Comparison of ENCODE assay signal across 19 cellular contexts in the genomic region with DNA sequence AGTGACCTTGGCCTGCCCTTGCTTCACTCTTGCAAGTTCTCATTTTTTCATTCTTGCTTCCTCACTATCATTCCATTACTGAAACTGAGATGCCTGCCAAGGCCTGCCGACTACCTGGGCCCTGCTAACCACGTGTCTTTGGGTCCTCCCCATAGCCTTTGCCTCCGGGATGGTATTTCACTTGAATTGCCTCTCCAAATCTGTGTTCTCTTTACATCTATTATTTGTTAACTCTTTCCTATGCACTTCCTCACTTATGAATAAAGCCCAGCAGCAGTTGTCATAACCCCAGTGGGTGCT.
"Had no signal": no experiment of that assay in that cellular context is flagged by ENCODE, and none has a peak within 500 bp of the region (broad histone marks: within the 10 kb centered on the region; RNA-seq: fewer than 3 reads in every experiment).

No MANE protein-coding gene starts in this region.

- H3K4me1 Mint-ChIP-seq: activated naive CD4-positive, alpha-beta T cell treated with anti-CD3 and anti-CD28 coated beads, Interleukin-2, amount 50 U/mL, for 24 hours; activated naive CD8-positive, alpha-beta T cell treated with anti-CD3 and anti-CD28 coated beads, Interleukin-2, amount 50 U/mL, for 24 hours; central memory CD8-positive, alpha-beta T cell; WTC11 had no signal

- H3K36me3 ChIP-seq: SJCRH30 had no signal

- H3K27ac ChIP-seq: SJCRH30 had no signal

- ATAC-seq: activated CD8-positive, alpha-beta T cell treated with anti-CD3 and anti-CD28 coated beads, Interleukin-2, amount 10 ng/mL, durations not matched to agents 7 days and 5 days; activated naive CD8-positive, alpha-beta T cell treated with anti-CD3 and anti-CD28 coated beads, Interleukin-2, amount 50 U/mL, for 24 hours; WTC11 had no signal

- H3K4me2 ChIP-seq: SK-N-SH had no signal

- H3K9me3 ChIP-seq: SJCRH30, SK-N-SH had no signal

- DNase-seq: activated CD4-positive, alpha-beta T cell treated with anti-CD3 and anti-CD28 coated beads for 48 hours; activated CD4-positive, alpha-beta T cell treated with anti-CD3 and anti-CD28 coated beads, Interleukin-2, amount 50 U/mL, for 4 hours; activated CD4-positive, CD25-positive, alpha-beta regulatory T cell treated with anti-CD3 and anti-CD28 coated beads, Interleukin-2, amount 50 U/mL, for 72 hours; activated CD8-positive, alpha-beta memory T cell treated with anti-CD3 and anti-CD28 coated beads, Interleukin-2, amount 50 U/mL, for 48 hours; activated CD8-positive, alpha-beta T cell treated with anti-CD3 and anti-CD28 coated beads, Interleukin-2, amount 10 ng/mL, durations not matched to agents 7 days and 5 days; activated naive CD4-positive, alpha-beta T cell; activated naive CD8-positive, alpha-beta T cell treated with anti-CD3 and anti-CD28 coated beads, Interleukin-2, amount 50 U/mL, for 24 hours; activated T-cell treated with anti-CD3 and anti-CD28 coated beads, Interleukin-2, amount 50 U/mL, for 1 hour; amniotic stem cell; Kasumi-1; NCI-H1048; NCI-H446 treated with DMSO at 0.1 percent for 48 hours; SJCRH30; SK-N-SH; T-helper 1 cell had no signal

- H3K4me3 ChIP-seq: SJCRH30 had no signal

- H3K9me3 Mint-ChIP-seq: central memory CD8-positive, alpha-beta T cell had no signal

- H3K4me3 Mint-ChIP-seq: activated CD8-positive, alpha-beta T cell treated with anti-CD3 and anti-CD28 coated beads, Interleukin-2, amount 10 ng/mL, durations not matched to agents 7 days and 5 days; activated naive CD4-positive, alpha-beta T cell treated with anti-CD3 and anti-CD28 coated beads, Interleukin-2, amount 50 U/mL, for 24 hours; activated naive CD8-positive, alpha-beta T cell treated with anti-CD3 and anti-CD28 coated beads, Interleukin-2, amount 50 U/mL, for 24 hours; brain; central memory CD8-positive, alpha-beta T cell; WTC11 had no signal

- H3K36me3 Mint-ChIP-seq: activated naive CD4-positive, alpha-beta T cell treated with anti-CD3 and anti-CD28 coated beads, Interleukin-2, amount 50 U/mL, for 24 hours; WTC11 had no signal

- H3K27ac Mint-ChIP-seq: activated CD8-positive, alpha-beta T cell treated with anti-CD3 and anti-CD28 coated beads, Interleukin-2, amount 10 ng/mL, durations not matched to agents 7 days and 5 days; activated naive CD4-positive, alpha-beta T cell treated with anti-CD3 and anti-CD28 coated beads, Interleukin-2, amount 50 U/mL, for 24 hours; activated naive CD8-positive, alpha-beta T cell treated with anti-CD3 and anti-CD28 coated beads, Interleukin-2, amount 50 U/mL, for 24 hours; WTC11 had no signal

- H3K4me1 ChIP-seq: SJCRH30 had no signal
